In the genomic region with DNA sequence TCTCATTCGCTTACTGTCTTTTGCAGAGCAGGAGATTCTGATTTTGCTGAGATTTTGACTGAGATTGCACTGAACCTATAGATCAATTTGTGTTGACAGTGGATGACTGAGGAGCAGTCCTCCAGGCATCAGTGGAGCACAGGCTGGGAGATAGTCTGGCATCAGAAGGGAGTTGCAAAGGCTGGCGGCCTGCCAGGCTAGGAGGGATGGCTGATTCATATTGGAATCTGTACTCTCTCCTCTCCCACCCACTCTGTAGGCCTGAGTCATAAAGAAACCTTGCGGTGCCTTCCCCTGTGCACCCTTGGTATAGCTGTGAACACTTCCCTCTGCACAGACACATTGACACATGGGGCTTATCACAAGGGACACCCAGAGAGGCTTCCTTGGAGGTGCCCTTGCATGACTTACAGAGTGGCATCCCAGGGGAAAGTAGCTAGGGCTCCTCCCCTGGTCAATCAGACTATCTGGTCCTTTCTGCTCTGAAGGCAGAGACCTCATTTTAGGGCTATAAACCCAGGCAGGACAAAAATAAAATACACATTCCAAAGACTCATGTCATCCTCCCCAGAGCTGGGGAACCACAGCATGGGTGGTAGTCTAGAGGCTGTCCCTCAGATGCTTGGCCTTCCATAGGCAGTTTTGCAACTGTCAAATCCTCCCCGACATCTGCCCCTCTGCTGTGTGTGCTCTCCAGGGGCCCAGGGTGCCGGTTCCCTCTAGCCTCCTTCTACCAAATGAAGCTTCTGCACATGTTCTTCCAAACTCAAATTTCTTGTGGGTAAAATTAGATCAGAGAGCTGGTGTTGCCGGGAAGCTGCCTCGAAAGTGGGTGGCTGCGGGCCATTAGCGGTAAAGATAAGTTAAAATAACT, we compare ENCODE assay signal across 8 cellular contexts. TPM values are rescaled to one million over a fixed set of nuclear protein-coding genes. Genes with fewer than 3 reads are reported as not detected.
DNase-seq lines count a peak whose midpoint lies in the region; ATAC-seq and TF ChIP-seq lines count a peak whose summit lies in the region.

No MANE protein-coding gene starts in this region.

- ATAC-seq in GM21390 (IDR thresholded peaks at IDR 0.05; ENCODE audit: unreplicated experiment), result peak; percentile 99
- ATAC-seq in activated CD4-positive, alpha-beta T cell treated with anti-CD3 and anti-CD28 coated beads for 36 hours, result peak; percentile 99
- peak; percentile 37 for ATAC-seq in thoracic aorta (ENCODE audit: insufficient number of reproducible peaks, low FRiP score, low read depth)

- H3K9me3 Mint-ChIP-seq in activated CD4-positive, alpha-beta T cell treated with anti-CD3 and anti-CD28 coated beads for 36 hours (ENCODE audit: low read depth), result no peaks in the 10 kb centered on the region

- TF ChIP-seq CTCF in thoracic aorta (IDR thresholded peaks at IDR 0.05), result no peak

- H3K9me3 ChIP-seq in thoracic aorta, result no peaks in the 10 kb centered on the region

- H3K27ac Mint-ChIP-seq in activated CD4-positive, alpha-beta T cell treated with anti-CD3 and anti-CD28 coated beads for 36 hours, result peak overlapping the region; percentile 59

- POLR2A ChIA-PET in activated CD4-positive, alpha-beta T cell treated with anti-CD3 and anti-CD28 coated beads for 36 hours (lab: Charles Lee), result no interaction called here

- DNase-seq in COLO829 (ENCODE audit: low spot score) (peak; percentile 89), HPDE6-E6E7 (ENCODE audit: extremely low spot score) (peak; percentile 86), dermis blood vessel endothelial cell (peak; percentile 89), nucleus accumbens (lab: John Stamatoyannopoulos, UW) (peak in 40 of 56 donors; percentile 5 to 86 (median 46)), thoracic aorta (ENCODE audit: low spot score) (peak; percentile 72), KG1 (lab: John Stamatoyannopoulos, UW) (no peak)
- peak; percentile 96 for DNase-seq in activated CD4-positive, alpha-beta T cell treated with anti-CD3 and anti-CD28 coated beads for 36 hours

- H3K36me3 Mint-ChIP-seq in activated CD4-positive, alpha-beta T cell treated with anti-CD3 and anti-CD28 coated beads for 36 hours (ENCODE audit: low read depth), result no peaks in the 10 kb centered on the region

- CTCF ChIA-PET in activated CD4-positive, alpha-beta T cell treated with anti-CD3 and anti-CD28 coated beads for 36 hours (lab: Charles Lee), result interaction anchor here (0.6 to 1.3 kb wide), 7 partner anchors 12 to 204 kb away, joined by 3 to 5 read pairs (median 3); no protein-coding TSS in a partner anchor

- H3K27me3 Mint-ChIP-seq in activated CD4-positive, alpha-beta T cell treated with anti-CD3 and anti-CD28 coated beads for 36 hours, result peaks cover 27% of the 10 kb centered on the region

- no peaks in the 10 kb centered on the region for H3K36me3 ChIP-seq in thoracic aorta

- intact Hi-C loops in activated CD4-positive, alpha-beta T cell treated with anti-CD3 and anti-CD28 coated beads for 36 hours (cut with DNase I, micrococcal nuclease), result loop anchor here (1.0 to 10.0 kb wide), 9 partner anchors 38 to 567 kb away; partner anchors contain the start of genes EEPD1 (in 2 of the 2) and SEPTIN7 (in 1 of the 2)

- peak overlapping the region; percentile 77 to 90 for H3K27ac ChIP-seq in thoracic aorta

- peaks cover 35% of the 10 kb centered on the region for H3K4me1 Mint-ChIP-seq in activated CD4-positive, alpha-beta T cell treated with anti-CD3 and anti-CD28 coated beads for 36 hours

- H3K27me3 ChIP-seq in thoracic aorta (replicated peaks; ENCODE audit: insufficient read depth), result no peaks in the 10 kb centered on the region

- H3K4me3 ChIP-seq in thoracic aorta, result peak overlapping the region; percentile 26

- H3K4me1 ChIP-seq in thoracic aorta (ENCODE audit: control insufficient read depth in 1 of 2, low read depth in 2 of 2), result peaks cover 36 to 57% of the 10 kb centered on the region in 2 donors

- H3K4me3 Mint-ChIP-seq in activated CD4-positive, alpha-beta T cell treated with anti-CD3 and anti-CD28 coated beads for 36 hours, result no peak overlapping the region

RNA-seq across cellular contexts. Expression of gene EEPD1, which starts 37.4 kb away (rescaled TPM):
- total RNA-seq in activated CD4-positive, alpha-beta T cell treated with anti-CD3 and anti-CD28 coated beads for 36 hours, result 1 to 10 TPM; 1.3 TPM
- 1.3 and 5.1 TPM in 2 replicates for total RNA-seq in dermis blood vessel endothelial cell
- 10 to 100 TPM; 14.6 to 17.4 TPM for total RNA-seq in thoracic aorta

Comparison
In these comparisons a context has a peak if more than half of its experiments do, and no peak if none do; other contexts are left out.
1. ATAC-seq: peak in every context shown above with its lines; median percentile 99 in GM21390; 99 in activated CD4-positive, alpha-beta T cell treated with anti-CD3 and anti-CD28 coated beads for 36 hours; 37 in thoracic aorta.